1 cellular context compared by ENCODE assay signal in genomic region chr10:97553575-97554100, GRCh38.
TF ChIP-seq lines count a peak whose summit lies in the region.

No MANE protein-coding gene starts in this region.

TF ChIP-seq in WTC11, 78 proteins besides CTCF, POLR2A, EP300 and RAD21 (continued from another document):
- 0 out of 2 replicates have a peak, but pooled peaks have one; percentile 31 for TF ChIP-seq AFF4 (CRISPR knock-in tag; IDR thresholded peaks at IDR 0.05; ENCODE audit: borderline replicate concordance)
